27 cellular contexts compared by ENCODE assay signal in the genomic region with DNA sequence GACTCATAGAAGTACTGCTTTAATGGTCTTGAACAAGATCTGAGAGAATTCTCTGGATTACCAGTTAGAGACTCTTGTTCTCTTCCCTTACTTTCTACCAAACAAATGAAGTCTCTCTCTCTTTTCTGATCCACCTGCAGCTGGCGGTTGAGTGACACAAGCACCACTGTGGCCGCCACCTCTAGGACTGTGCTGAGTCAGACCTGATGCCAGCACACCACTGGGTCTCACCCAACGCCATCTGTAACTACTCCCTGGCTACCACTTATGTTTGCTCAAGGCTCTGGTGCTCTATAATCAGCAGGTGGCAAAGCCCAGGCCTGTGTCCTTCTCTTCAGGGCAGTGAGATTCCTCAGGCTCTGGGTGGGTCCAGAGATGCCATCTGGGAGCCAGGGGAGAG.
"Had no signal": no experiment of that assay in that cellular context is flagged by ENCODE, and none has a peak within 500 bp of the region (broad histone marks: within the 10 kb centered on the region; RNA-seq: fewer than 3 reads in every experiment).

No MANE protein-coding gene starts in this region.

- ATAC-seq: mucosa of descending colon; naive thymus-derived CD4-positive, alpha-beta T cell; right cardiac atrium; sciatic nerve; stimulated activated effector memory CD8-positive, alpha-beta T cell treated with anti-CD3 and anti-CD28 coated beads, Interleukin-12 subunit alpha, Interleukin-12 subunit beta, amount 100 ng/mL, for 72 hours; upper lobe of right lung had no signal

- H3K27me3 ChIP-seq: neural progenitor cell, neutrophil, suprapubic skin, tibial artery, upper lobe of right lung had no signal

- H3K27me3 Mint-ChIP-seq: memory B cell; naive thymus-derived CD4-positive, alpha-beta T cell; progenitor cell of endocrine pancreas; stimulated activated naive CD8-positive, alpha-beta T cell treated with anti-CD3 and anti-CD28 coated beads, Interleukin-15, Interleukin-2, amounts not matched to agents 100 ng/mL and 50 ng/mL, for 24 hours had no signal

- H3K9ac ChIP-seq: neural progenitor cell, parathyroid adenoma had no signal

- H3K4me1 ChIP-seq: left ventricle myocardium inferior, neural progenitor cell, parathyroid adenoma, suprapubic skin, tibial artery, upper lobe of right lung had no signal

- H3K4me3 ChIP-seq: left ventricle myocardium inferior, mucosa of descending colon, neural progenitor cell, skin epidermis, suprapubic skin, thoracic aorta, tibial artery, upper lobe of right lung had no signal

- FAIRE-seq: islet of Langerhans, urothelium cell line had no signal

- H3K27ac ChIP-seq: left ventricle myocardium inferior, neural progenitor cell, neutrophil, parathyroid adenoma, skin epidermis, suprapubic skin, thoracic aorta, tibial artery, upper lobe of right lung had no signal

- H3K4me3 Mint-ChIP-seq: memory B cell; naive thymus-derived CD4-positive, alpha-beta T cell; nephron; neural progenitor cell; stimulated activated effector memory CD8-positive, alpha-beta T cell treated with anti-CD3 and anti-CD28 coated beads, Interleukin-12 subunit alpha, Interleukin-12 subunit beta, amount 100 ng/mL, for 72 hours; stimulated activated naive CD8-positive, alpha-beta T cell treated with anti-CD3 and anti-CD28 coated beads, Interleukin-15, Interleukin-2, amounts not matched to agents 100 ng/mL and 50 ng/mL, for 24 hours had no signal

- H3K36me3 ChIP-seq: left ventricle myocardium inferior, neutrophil, suprapubic skin, thoracic aorta, tibial artery, upper lobe of right lung had no signal

- H3K4me2 ChIP-seq: neural progenitor cell had no signal

- H3K27ac Mint-ChIP-seq: memory B cell; naive thymus-derived CD4-positive, alpha-beta T cell; nephron; neural progenitor cell; progenitor cell of endocrine pancreas; stimulated activated effector memory CD8-positive, alpha-beta T cell treated with anti-CD3 and anti-CD28 coated beads, Interleukin-12 subunit alpha, Interleukin-12 subunit beta, amount 100 ng/mL, for 72 hours; stimulated activated naive CD8-positive, alpha-beta T cell treated with anti-CD3 and anti-CD28 coated beads, Interleukin-15, Interleukin-2, amounts not matched to agents 100 ng/mL and 50 ng/mL, for 24 hours had no signal

- H3K36me3 Mint-ChIP-seq: memory B cell; stimulated activated effector memory CD8-positive, alpha-beta T cell treated with anti-CD3 and anti-CD28 coated beads, Interleukin-12 subunit alpha, Interleukin-12 subunit beta, amount 100 ng/mL, for 72 hours had no signal

- H3K4me1 Mint-ChIP-seq: memory B cell; naive thymus-derived CD4-positive, alpha-beta T cell; nephron; neural progenitor cell; stimulated activated effector memory CD8-positive, alpha-beta T cell treated with anti-CD3 and anti-CD28 coated beads, Interleukin-12 subunit alpha, Interleukin-12 subunit beta, amount 100 ng/mL, for 72 hours had no signal

- DNase-seq: hippocampal formation; left ventricle myocardium inferior; midbrain; mucosa of descending colon; naive thymus-derived CD4-positive, alpha-beta T cell; occipital lobe; retina; right cardiac atrium; stimulated activated CD4-positive, alpha-beta T cell treated with anti-CD3 and anti-CD28 coated beads, Interleukin-4, amount 100 ng/mL, for 24 hours; stimulated activated naive CD4-positive, alpha-beta T cell; tibial artery; trophoblast cell; upper lobe of right lung had no signal

- H3K9me3 ChIP-seq: left ventricle myocardium inferior, mucosa of descending colon, neutrophil, suprapubic skin, thoracic aorta, tibial artery, upper lobe of right lung had no signal

- H2AFZ ChIP-seq: neural progenitor cell, parathyroid adenoma had no signal

- H3K79me2 ChIP-seq: parathyroid adenoma had no signal
